ENCODE assay signal across 9 cellular contexts in the genomic region with DNA sequence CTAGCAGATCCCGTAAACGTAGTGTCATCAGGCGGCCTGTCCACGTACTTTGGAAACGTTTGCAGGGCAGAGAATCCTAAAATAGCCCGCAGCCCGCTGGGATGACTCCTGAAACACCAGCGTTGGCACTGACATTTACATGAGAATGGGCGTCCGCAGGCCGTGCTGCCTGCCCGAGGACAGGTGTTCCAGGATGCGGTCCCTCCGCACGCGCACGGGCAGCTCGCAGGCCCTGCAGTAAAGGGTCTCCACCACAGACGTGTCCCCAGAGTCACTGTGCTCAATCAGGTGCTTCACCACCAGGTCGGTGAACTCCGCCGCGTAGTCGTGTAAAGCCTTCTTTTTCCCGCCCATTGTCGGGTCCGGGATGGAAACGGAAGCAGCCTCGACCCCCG. TPM values are rescaled to one million over a fixed set of nuclear protein-coding genes. Genes with fewer than 3 reads are reported as not detected.
DNase-seq lines count a peak whose midpoint lies in the region; ATAC-seq and TF ChIP-seq lines count a peak whose summit lies in the region.
"Had no signal": no experiment of that assay in that cellular context is flagged by ENCODE, and none has a peak within 500 bp of the region (broad histone marks: within the 10 kb centered on the region; RNA-seq: fewer than 3 reads in every experiment).

No MANE protein-coding gene starts in this region.

- 17% methylated on average over 29 of the region's 30 CpGs for WGBS in esophagus muscularis mucosa
- WGBS in ovary, 3 donors, result 19 to 26% (median 21%) methylated on average over 30 of the region's 30 CpGs

- peak overlapping the region; percentile 76 for H3K27ac ChIP-seq in Panc1 (ENCODE audit: low read length)
- H3K27ac ChIP-seq in esophagus muscularis mucosa (replicated peaks in 1 of 4), result peak overlapping the region; percentile 80 to 90 (median 84)
- peak overlapping the region in 1 of 2 donors; percentile 71 for H3K27ac ChIP-seq in ovary

- TF ChIP-seq EP300 in esophagus muscularis mucosa (IDR thresholded peaks at IDR 0.05), result no peak
- no peak for TF ChIP-seq EP300 in ovary (IDR thresholded peaks at IDR 0.05)

- TF ChIP-seq POLR2A in esophagus muscularis mucosa (IDR thresholded peaks at IDR 0.05; ENCODE audit: low read depth) (no peak), ovary (IDR thresholded peaks at IDR 0.05) (no peak)

- peaks cover 12% of the 10 kb centered on the region; the same call in 1 of the 2 replicates for H3K4me1 ChIP-seq in ES-I3 (ENCODE audit: insufficient read depth, low read length)
- H3K4me1 ChIP-seq in Panc1 (ENCODE audit: control insufficient read depth, insufficient read depth, low read length), result peaks cover 8% of the 10 kb centered on the region
- H3K4me1 ChIP-seq in esophagus muscularis mucosa, result peaks cover 20 to 51% (median 35%) of the 10 kb centered on the region in 4 donors
- H3K4me1 ChIP-seq in ovary (ENCODE audit: insufficient read depth), result peaks cover 14% of the 10 kb centered on the region

- POLR2A ChIA-PET in Panc1 (lab: Charles Lee), result interaction anchor here (0.6 kb wide), 1 partner anchor 12 kb away, joined by 6 read pairs; no protein-coding TSS in a partner anchor

- H3K4me3 ChIP-seq in Panc1 (ENCODE audit: low read depth in 2 of 2, low read length in 2 of 2) (peak overlapping the region; percentile 68 to 77), esophagus muscularis mucosa (peak overlapping the region; percentile 84 to 93 (median 86)), ovary (peak overlapping the region; percentile 78)

- CTCF ChIA-PET in Panc1 (lab: Charles Lee), result no interaction called here

- H3K9me3 ChIP-seq in ES-I3 (ENCODE audit: control insufficient read depth, insufficient read depth, low read length) (no peaks in the 10 kb centered on the region), Panc1 (ENCODE audit: control insufficient read depth, insufficient read depth, low read depth, low read length) (no peaks in the 10 kb centered on the region), esophagus muscularis mucosa (no peaks in the 10 kb centered on the region), ovary (no peaks in the 10 kb centered on the region)

- intact Hi-C loops in Panc1 (cut with micrococcal nuclease; ENCODE audit: unreplicated experiment), result no loop called here
- intact Hi-C loops in esophagus muscularis mucosa (cut with DNase I), result no loop called here
- intact Hi-C loops in ovary (cut with DNase I), result no loop called here

- DNase-seq in Panc1 (ENCODE audit: low read depth, low spot score) (no peak), esophagus muscularis mucosa (ENCODE audit: extremely low spot score) (no peak), ovary (peak in 1 of 5 donors; percentile 39), GOT3 (lab: John Stamatoyannopoulos, UW) (no peak), omental fat pad (ENCODE audit: low spot score) (no peak), Ammon's horn (ENCODE audit: low spot score) (no peak)

- H3K27me3 ChIP-seq in Panc1 (ENCODE audit: control insufficient read depth, insufficient read depth, low read length) (no peaks in the 10 kb centered on the region), esophagus muscularis mucosa (no peaks in the 10 kb centered on the region), ovary (no peaks in the 10 kb centered on the region)

- in situ Hi-C loops in Panc1 (cut with HindIII; ENCODE audit: low pct_unique_long_range_greater_than_20kb, low sequenced_read_pairs), result no loop called here

- ATAC-seq in Panc1, result peak; percentile 6; the same call in 1 of the 2 replicates
- ATAC-seq in omental fat pad (ENCODE audit: low FRiP score), result no peak
- ATAC-seq in HG02763 (IDR thresholded peaks at IDR 0.05; ENCODE audit: unreplicated experiment), result no peak

- H3K9ac ChIP-seq in ES-I3 (ENCODE audit: low read depth, low read length), result peak overlapping the region; percentile 86

- no TSS peak for BruUV-seq in Panc1 (replicated peaks; lab: Mats Ljungman, UMichigan)

- H3K36me3 ChIP-seq in ES-I3 (ENCODE audit: insufficient read depth, low read length) (peaks cover 10% of the 10 kb centered on the region), Panc1 (ENCODE audit: control insufficient read depth, insufficient read depth, low read length) (no peaks in the 10 kb centered on the region; the same call in 1 of the 2 replicates), esophagus muscularis mucosa (peaks cover 9 to 35% (median 20%) of the 10 kb centered on the region in 4 donors), ovary (no peaks in the 10 kb centered on the region)

- TF ChIP-seq CTCF in Panc1 (IDR thresholded peaks at IDR 0.05), result no peak
- TF ChIP-seq CTCF in esophagus muscularis mucosa (IDR thresholded peaks at IDR 0.05), result no peak
- no peak for TF ChIP-seq CTCF in ovary (IDR thresholded peaks at IDR 0.05)
- no peak for TF ChIP-seq CTCF in omental fat pad (IDR thresholded peaks at IDR 0.05)

RNA-seq across cellular contexts. Expression of a gene that starts 5.9 kb away (rescaled TPM):
- not detected for total RNA-seq in Panc1 (2021; ENCODE audit: unreplicated experiment)
- 0.10 TPM for polyA plus RNA-seq in Panc1 (2012; ENCODE audit: insufficient read length)
- not detected for total RNA-seq in esophagus muscularis mucosa
- total RNA-seq in ovary, result not detected
- polyA plus RNA-seq in ovary, result under 1 TPM in 1 of 2 donors, not detected in 1; 0.05 TPM
- not detected for total RNA-seq in omental fat pad
- total RNA-seq: HT1080 had no signal

RNA-seq across cellular contexts. Expression of a gene that starts 26.2 kb away (rescaled TPM):
- total RNA-seq in Panc1 (2021; ENCODE audit: unreplicated experiment) (35.5 TPM), esophagus muscularis mucosa (10 to 100 TPM; 10.5 to 16.3 (median 13.3) TPM), ovary (10 to 100 TPM in 6 of 7 donors, 1 to 10 TPM in 1; 7.1 to 22.1 (median 21.4) TPM), omental fat pad (1 to 10 TPM in 2 of 4 donors, not detected in 2; 4.3 to 4.6 TPM)
- 37.1 TPM for polyA plus RNA-seq in Panc1 (2012; ENCODE audit: insufficient read length)
- polyA plus RNA-seq in ovary, result 10 to 100 TPM in 1 of 2 donors, not detected in 1; 10.7 TPM

RNA-seq across cellular contexts. Expression of a gene that starts 49.9 kb away (rescaled TPM):
- total RNA-seq in Panc1 (2021; ENCODE audit: unreplicated experiment) (51.0 TPM), esophagus muscularis mucosa (10 to 100 TPM; 34.1 to 51.6 (median 44.1) TPM), ovary (10 to 100 TPM; 26.7 to 60.7 (median 47.6) TPM), omental fat pad (10 to 100 TPM; 21.6 to 33.5 (median 30.9) TPM)
- polyA plus RNA-seq in Panc1 (2012; ENCODE audit: insufficient read length), result 32.2 TPM
- 10 to 100 TPM; 28.0 to 50.6 TPM for polyA plus RNA-seq in ovary
